1 cellular context compared by ENCODE assay signal in the genomic region with DNA sequence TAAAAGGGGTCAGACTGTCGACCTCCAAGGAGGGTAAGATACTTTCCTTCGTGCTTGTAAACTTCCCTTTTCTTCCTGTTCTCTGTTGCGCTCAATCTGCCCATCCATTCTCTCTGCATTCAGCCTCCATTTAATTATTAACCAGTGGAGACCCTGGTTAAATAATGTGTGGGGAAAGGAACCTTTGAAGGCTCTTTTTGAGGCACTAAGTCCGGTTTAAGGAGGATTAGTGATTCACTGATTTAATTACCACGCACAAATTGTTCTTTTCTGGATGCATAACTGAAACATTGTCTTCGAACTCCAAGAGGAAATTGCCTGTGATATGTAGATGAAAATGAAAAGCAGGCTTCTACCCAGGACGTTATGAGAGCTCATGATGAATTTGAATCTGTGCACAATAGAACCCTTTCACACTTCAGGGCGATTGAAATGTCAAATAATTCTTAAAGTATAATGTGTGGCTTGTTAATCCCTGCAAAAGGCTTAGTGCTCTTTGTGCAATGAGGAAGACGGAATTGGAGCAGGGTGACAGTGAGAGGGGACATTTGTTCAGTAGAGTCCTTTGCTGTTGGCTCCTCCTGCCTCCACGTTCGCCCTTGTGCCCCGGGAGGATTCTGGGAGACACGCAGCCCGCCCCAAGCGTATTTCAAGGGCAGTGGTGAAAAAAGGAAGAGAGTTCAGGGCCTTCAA.
TF ChIP-seq lines count a peak whose summit lies in the region.

No MANE protein-coding gene starts in this region.

TF ChIP-seq in HepG2, 621 proteins besides CTCF, POLR2A, EP300 and RAD21 (continued from another document and continues in another):
- TF ChIP-seq SAP130 (CRISPR knock-in tag; IDR thresholded peaks at IDR 0.05; ENCODE audit: low read depth) (peak; percentile 37; the same call in 1 of the 2 replicates), ZFY (CRISPR knock-in tag; IDR thresholded peaks at IDR 0.05) (no peak), GPN1 (CRISPR knock-in tag; IDR thresholded peaks at IDR 0.05; ENCODE audit: borderline replicate concordance) (no peak), GATAD2A (CRISPR knock-in tag; IDR thresholded peaks at IDR 0.05) (peak; percentile 43; the same call in 1 of the 2 replicates), ZNF3 (CRISPR knock-in tag; IDR thresholded peaks at IDR 0.05) (no peak), NR2F6 (IDR thresholded peaks at IDR 0.05) (peak; percentile 18; the same call in 1 of the 2 replicates), NR2F6 (CRISPR knock-in tag; IDR thresholded peaks at IDR 0.05) (no peak), MXD1 (CRISPR knock-in tag; IDR thresholded peaks at IDR 0.05) (no peak), GTF2F1 (IDR thresholded peaks at IDR 0.05; ENCODE audit: low read length) (no peak), CBFB (CRISPR knock-in tag; IDR thresholded peaks at IDR 0.05) (no peak), ZNF75D (CRISPR knock-in tag; IDR thresholded peaks at IDR 0.05; ENCODE audit: borderline replicate concordance) (no peak), NFE2L1 (CRISPR knock-in tag; IDR thresholded peaks at IDR 0.05; ENCODE audit: borderline replicate concordance) (no peak), HCFC1 (IDR thresholded peaks at IDR 0.05; ENCODE audit: low read depth, low read length) (no peak), E2F2 (CRISPR knock-in tag; IDR thresholded peaks at IDR 0.05; ENCODE audit: borderline replicate concordance) (no peak), ZNF30 (CRISPR knock-in tag; IDR thresholded peaks at IDR 0.05) (no peak), ZNF530 (CRISPR knock-in tag; IDR thresholded peaks at IDR 0.05; ENCODE audit: low read depth) (no peak), MAZ (IDR thresholded peaks at IDR 0.05; ENCODE audit: borderline replicate concordance, low read depth, low read length) (no peak), MAZ (CRISPR knock-in tag; IDR thresholded peaks at IDR 0.05; ENCODE audit: low read depth) (no peak), ZNF549 (CRISPR knock-in tag; IDR thresholded peaks at IDR 0.05) (no peak), SMARCE1 (IDR thresholded peaks at IDR 0.05; ENCODE audit: borderline replicate concordance) (no peak), KAT7 (CRISPR knock-in tag; IDR thresholded peaks at IDR 0.05; ENCODE audit: borderline replicate concordance) (no peak), KIAA2018 (CRISPR knock-in tag; IDR thresholded peaks at IDR 0.05; ENCODE audit: borderline replicate concordance) (no peak), ZNF768 (CRISPR knock-in tag; IDR thresholded peaks at IDR 0.05) (no peak), TOPORS (CRISPR knock-in tag; IDR thresholded peaks at IDR 0.05) (no peak), ZNF296 (CRISPR knock-in tag; conservative IDR thresholded peaks at IDR 0.05) (no peak), MATR3 (CRISPR knock-in tag; IDR thresholded peaks at IDR 0.05) (no peak), STAT5B (CRISPR knock-in tag; IDR thresholded peaks at IDR 0.05) (no peak), THAP8 (CRISPR knock-in tag; IDR thresholded peaks at IDR 0.05; ENCODE audit: borderline replicate concordance) (no peak), AKAP8 (CRISPR knock-in tag; IDR thresholded peaks at IDR 0.05) (no peak), RFX5 (IDR thresholded peaks at IDR 0.05; ENCODE audit: low read depth, low read length) (no peak), ZNF749 (CRISPR knock-in tag; IDR thresholded peaks at IDR 0.05; ENCODE audit: borderline replicate concordance) (no peak), ATF1 (CRISPR knock-in tag; IDR thresholded peaks at IDR 0.05) (no peak), HNRNPK (IDR thresholded peaks at IDR 0.05; ENCODE audit: low read depth, low read length, poor library complexity, severe bottlenecking) (no peak), IRF1 (CRISPR knock-in tag; IDR thresholded peaks at IDR 0.05; ENCODE audit: low read depth) (no peak), MAX (IDR thresholded peaks at IDR 0.05) (0 out of 2 replicates have a peak, but pooled peaks have one; percentile 10), ZNF790 (CRISPR knock-in tag; IDR thresholded peaks at IDR 0.05; ENCODE audit: borderline replicate concordance) (no peak)
- TF ChIP-seq, protein P1, sequence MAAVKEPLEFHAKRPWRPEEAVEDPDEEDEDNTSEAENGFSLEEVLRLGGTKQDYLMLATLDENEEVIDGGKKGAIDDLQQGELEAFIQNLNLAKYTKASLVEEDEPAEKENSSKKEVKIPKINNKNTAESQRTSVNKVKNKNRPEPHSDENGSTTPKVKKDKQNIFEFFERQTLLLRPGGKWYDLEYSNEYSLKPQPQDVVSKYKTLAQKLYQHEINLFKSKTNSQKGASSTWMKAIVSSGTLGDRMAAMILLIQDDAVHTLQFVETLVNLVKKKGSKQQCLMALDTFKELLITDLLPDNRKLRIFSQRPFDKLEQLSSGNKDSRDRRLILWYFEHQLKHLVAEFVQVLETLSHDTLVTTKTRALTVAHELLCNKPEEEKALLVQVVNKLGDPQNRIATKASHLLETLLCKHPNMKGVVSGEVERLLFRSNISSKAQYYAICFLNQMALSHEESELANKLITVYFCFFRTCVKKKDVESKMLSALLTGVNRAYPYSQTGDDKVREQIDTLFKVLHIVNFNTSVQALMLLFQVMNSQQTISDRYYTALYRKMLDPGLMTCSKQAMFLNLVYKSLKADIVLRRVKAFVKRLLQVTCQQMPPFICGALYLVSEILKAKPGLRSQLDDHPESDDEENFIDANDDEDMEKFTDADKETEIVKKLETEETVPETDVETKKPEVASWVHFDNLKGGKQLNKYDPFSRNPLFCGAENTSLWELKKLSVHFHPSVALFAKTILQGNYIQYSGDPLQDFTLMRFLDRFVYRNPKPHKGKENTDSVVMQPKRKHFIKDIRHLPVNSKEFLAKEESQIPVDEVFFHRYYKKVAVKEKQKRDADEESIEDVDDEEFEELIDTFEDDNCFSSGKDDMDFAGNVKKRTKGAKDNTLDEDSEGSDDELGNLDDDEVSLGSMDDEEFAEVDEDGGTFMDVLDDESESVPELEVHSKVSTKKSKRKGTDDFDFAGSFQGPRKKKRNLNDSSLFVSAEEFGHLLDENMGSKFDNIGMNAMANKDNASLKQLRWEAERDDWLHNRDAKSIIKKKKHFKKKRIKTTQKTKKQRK (IDR thresholded peaks at IDR 0.05; ENCODE audit: low read length): no peak
- TF ChIP-seq, protein P2, sequence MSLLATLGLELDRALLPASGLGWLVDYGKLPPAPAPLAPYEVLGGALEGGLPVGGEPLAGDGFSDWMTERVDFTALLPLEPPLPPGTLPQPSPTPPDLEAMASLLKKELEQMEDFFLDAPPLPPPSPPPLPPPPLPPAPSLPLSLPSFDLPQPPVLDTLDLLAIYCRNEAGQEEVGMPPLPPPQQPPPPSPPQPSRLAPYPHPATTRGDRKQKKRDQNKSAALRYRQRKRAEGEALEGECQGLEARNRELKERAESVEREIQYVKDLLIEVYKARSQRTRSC (CRISPR knock-in tag; IDR thresholded peaks at IDR 0.05; ENCODE audit: low read depth): no peak
- TF ChIP-seq, protein P3, sequence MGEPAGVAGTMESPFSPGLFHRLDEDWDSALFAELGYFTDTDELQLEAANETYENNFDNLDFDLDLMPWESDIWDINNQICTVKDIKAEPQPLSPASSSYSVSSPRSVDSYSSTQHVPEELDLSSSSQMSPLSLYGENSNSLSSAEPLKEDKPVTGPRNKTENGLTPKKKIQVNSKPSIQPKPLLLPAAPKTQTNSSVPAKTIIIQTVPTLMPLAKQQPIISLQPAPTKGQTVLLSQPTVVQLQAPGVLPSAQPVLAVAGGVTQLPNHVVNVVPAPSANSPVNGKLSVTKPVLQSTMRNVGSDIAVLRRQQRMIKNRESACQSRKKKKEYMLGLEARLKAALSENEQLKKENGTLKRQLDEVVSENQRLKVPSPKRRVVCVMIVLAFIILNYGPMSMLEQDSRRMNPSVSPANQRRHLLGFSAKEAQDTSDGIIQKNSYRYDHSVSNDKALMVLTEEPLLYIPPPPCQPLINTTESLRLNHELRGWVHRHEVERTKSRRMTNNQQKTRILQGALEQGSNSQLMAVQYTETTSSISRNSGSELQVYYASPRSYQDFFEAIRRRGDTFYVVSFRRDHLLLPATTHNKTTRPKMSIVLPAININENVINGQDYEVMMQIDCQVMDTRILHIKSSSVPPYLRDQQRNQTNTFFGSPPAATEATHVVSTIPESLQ (CRISPR knock-in tag; conservative IDR thresholded peaks at IDR 0.05): no peak
- TF ChIP-seq, protein P4, sequence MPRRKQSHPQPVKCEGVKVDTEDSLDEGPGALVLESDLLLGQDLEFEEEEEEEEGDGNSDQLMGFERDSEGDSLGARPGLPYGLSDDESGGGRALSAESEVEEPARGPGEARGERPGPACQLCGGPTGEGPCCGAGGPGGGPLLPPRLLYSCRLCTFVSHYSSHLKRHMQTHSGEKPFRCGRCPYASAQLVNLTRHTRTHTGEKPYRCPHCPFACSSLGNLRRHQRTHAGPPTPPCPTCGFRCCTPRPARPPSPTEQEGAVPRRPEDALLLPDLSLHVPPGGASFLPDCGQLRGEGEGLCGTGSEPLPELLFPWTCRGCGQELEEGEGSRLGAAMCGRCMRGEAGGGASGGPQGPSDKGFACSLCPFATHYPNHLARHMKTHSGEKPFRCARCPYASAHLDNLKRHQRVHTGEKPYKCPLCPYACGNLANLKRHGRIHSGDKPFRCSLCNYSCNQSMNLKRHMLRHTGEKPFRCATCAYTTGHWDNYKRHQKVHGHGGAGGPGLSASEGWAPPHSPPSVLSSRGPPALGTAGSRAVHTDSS (CRISPR knock-in tag; conservative IDR thresholded peaks at IDR 0.05): no peak
